ENCODE assay signal across 8 cellular contexts in the genomic region with DNA sequence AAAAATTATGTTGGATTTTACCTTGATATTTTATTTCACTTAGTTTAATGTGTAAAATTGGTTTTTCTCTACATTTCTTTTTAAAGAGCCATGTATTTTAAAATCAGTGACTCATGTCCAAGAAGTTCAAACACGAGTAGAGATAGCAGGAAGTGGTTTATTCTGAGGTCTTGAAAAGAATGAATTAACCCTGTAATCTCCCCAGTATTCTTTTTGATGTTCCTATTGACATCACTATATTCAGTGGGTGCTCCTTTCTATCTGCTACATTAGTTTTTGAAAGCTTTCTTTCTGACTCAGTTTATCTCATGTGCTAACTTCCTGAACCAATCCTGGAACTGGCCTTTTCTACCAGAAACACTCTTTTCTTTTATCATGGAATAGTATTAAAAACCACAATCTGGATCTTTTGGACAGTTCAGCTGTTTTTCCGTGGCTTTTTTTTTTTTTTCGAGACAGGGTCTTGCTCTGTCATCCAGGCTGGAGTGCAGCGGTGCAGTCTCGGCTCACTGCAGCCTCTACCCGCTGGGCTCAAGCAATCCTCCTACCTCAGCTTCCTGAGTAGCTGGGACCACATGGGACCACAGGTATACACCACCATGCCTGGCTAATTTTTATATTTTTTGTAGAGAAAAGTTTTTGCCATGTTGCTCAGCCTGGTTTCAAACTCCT.
DNase-seq lines count a peak whose midpoint lies in the region; ATAC-seq and TF ChIP-seq lines count a peak whose summit lies in the region.
"Had no signal": no experiment of that assay in that cellular context is flagged by ENCODE, and none has a peak within 500 bp of the region (broad histone marks: within the 10 kb centered on the region; RNA-seq: fewer than 3 reads in every experiment).

No MANE protein-coding gene starts in this region.

- no peak for TF ChIP-seq CTCF in GM13977 (IDR thresholded peaks at IDR 0.05; ENCODE audit: extremely low read depth, insufficient read depth, missing control alignments)

- H3K36me3 Mint-ChIP-seq in activated CD8-positive, alpha-beta T cell treated with anti-CD3 and anti-CD28 coated beads, Interleukin-2, amount 10 ng/mL, durations not matched to agents 7 days and 5 days (ENCODE audit: low read depth) = peaks cover 2% of the 10 kb centered on the region
- peaks cover 0 to 3% (median 1%) of the 10 kb centered on the region in 3 donors for H3K36me3 Mint-ChIP-seq in naive thymus-derived CD8-positive, alpha-beta T cell
- H3K36me3 Mint-ChIP-seq in stimulated activated memory B cell treated with anti-CD40 and anti-IgM and Interleukin-4, amounts not matched to agents 10 μg/mL and 1 μg/mL and 100 μg/mL, for 72 hours = no peaks in the 10 kb centered on the region

- peaks cover 21% of the 10 kb centered on the region for H3K4me1 Mint-ChIP-seq in activated CD8-positive, alpha-beta T cell treated with anti-CD3 and anti-CD28 coated beads, Interleukin-2, amount 10 ng/mL, durations not matched to agents 7 days and 5 days (ENCODE audit: low read depth)
- H3K4me1 Mint-ChIP-seq in naive thymus-derived CD8-positive, alpha-beta T cell = peaks cover 7 to 22% (median 22%) of the 10 kb centered on the region in 4 donors
- peaks cover 7% of the 10 kb centered on the region for H3K4me1 Mint-ChIP-seq in stimulated activated memory B cell treated with anti-CD40 and anti-IgM and Interleukin-4, amounts not matched to agents 10 μg/mL and 1 μg/mL and 100 μg/mL, for 72 hours

- H3K27ac Mint-ChIP-seq in activated CD8-positive, alpha-beta T cell treated with anti-CD3 and anti-CD28 coated beads, Interleukin-2, amount 10 ng/mL, durations not matched to agents 7 days and 5 days = peak overlapping the region; percentile 81
- peak overlapping the region in 3 of 10 donors; percentile 68 to 76 (median 75) for H3K27ac Mint-ChIP-seq in naive thymus-derived CD8-positive, alpha-beta T cell
- no peak overlapping the region for H3K27ac Mint-ChIP-seq in stimulated activated memory B cell treated with anti-CD40 and anti-IgM and Interleukin-4, amounts not matched to agents 10 μg/mL and 1 μg/mL and 100 μg/mL, for 72 hours
- H3K27ac Mint-ChIP-seq: dendritic cell treated with granulocyte-macrophage colony-stimulating factor and Interleukin-4, amounts not matched to agents 40 ng/mL and 50 ng/mL, for 4 days had no signal

- H3K27me3 Mint-ChIP-seq in activated CD8-positive, alpha-beta T cell treated with anti-CD3 and anti-CD28 coated beads, Interleukin-2, amount 10 ng/mL, durations not matched to agents 7 days and 5 days (ENCODE audit: low read depth) = no peaks in the 10 kb centered on the region
- H3K27me3 Mint-ChIP-seq in naive thymus-derived CD8-positive, alpha-beta T cell = no peaks in the 10 kb centered on the region
- H3K27me3 Mint-ChIP-seq in stimulated activated memory B cell treated with anti-CD40 and anti-IgM and Interleukin-4, amounts not matched to agents 10 μg/mL and 1 μg/mL and 100 μg/mL, for 72 hours = no peaks in the 10 kb centered on the region
- H3K27me3 Mint-ChIP-seq: dendritic cell treated with granulocyte-macrophage colony-stimulating factor and Interleukin-4, amounts not matched to agents 40 ng/mL and 50 ng/mL, for 4 days had no signal

- peak; percentile 76 for ATAC-seq in HG03139 (IDR thresholded peaks at IDR 0.05; ENCODE audit: unreplicated experiment)
- peak; percentile 88 for ATAC-seq in activated CD8-positive, alpha-beta T cell treated with anti-CD3 and anti-CD28 coated beads, Interleukin-2, amount 10 ng/mL, durations not matched to agents 7 days and 5 days
- peak; percentile 94 to 98 for ATAC-seq in naive thymus-derived CD8-positive, alpha-beta T cell
- ATAC-seq in stimulated activated memory B cell treated with anti-CD40 and anti-IgM and Interleukin-4, amounts not matched to agents 10 μg/mL and 1 μg/mL and 100 μg/mL, for 72 hours = no peak

- peak overlapping the region; percentile 56 for H3K4me3 Mint-ChIP-seq in activated CD8-positive, alpha-beta T cell treated with anti-CD3 and anti-CD28 coated beads, Interleukin-2, amount 10 ng/mL, durations not matched to agents 7 days and 5 days
- H3K4me3 Mint-ChIP-seq in naive thymus-derived CD8-positive, alpha-beta T cell = peak overlapping the region; percentile 51 to 86 (median 74)
- H3K4me3 Mint-ChIP-seq in stimulated activated memory B cell treated with anti-CD40 and anti-IgM and Interleukin-4, amounts not matched to agents 10 μg/mL and 1 μg/mL and 100 μg/mL, for 72 hours = no peak overlapping the region
- H3K4me3 Mint-ChIP-seq: dendritic cell treated with granulocyte-macrophage colony-stimulating factor and Interleukin-4, amounts not matched to agents 40 ng/mL and 50 ng/mL, for 4 days had no signal

- in situ Hi-C loops in GM13977 (cut with MboI; ENCODE audit: low pct_unique_long_range_greater_than_20kb, low sequenced_read_pairs, unreplicated experiment) = no loop called here

- H3K9me3 Mint-ChIP-seq in activated CD8-positive, alpha-beta T cell treated with anti-CD3 and anti-CD28 coated beads, Interleukin-2, amount 10 ng/mL, durations not matched to agents 7 days and 5 days (ENCODE audit: insufficient read depth) = no peaks in the 10 kb centered on the region
- peaks cover 0 to 8% (median 0%) of the 10 kb centered on the region in 9 donors for H3K9me3 Mint-ChIP-seq in naive thymus-derived CD8-positive, alpha-beta T cell
- no peaks in the 10 kb centered on the region for H3K9me3 Mint-ChIP-seq in stimulated activated memory B cell treated with anti-CD40 and anti-IgM and Interleukin-4, amounts not matched to agents 10 μg/mL and 1 μg/mL and 100 μg/mL, for 72 hours
- H3K9me3 Mint-ChIP-seq: dendritic cell treated with granulocyte-macrophage colony-stimulating factor and Interleukin-4, amounts not matched to agents 40 ng/mL and 50 ng/mL, for 4 days had no signal

- POLR2A ChIA-PET in activated CD8-positive, alpha-beta T cell treated with anti-CD3 and anti-CD28 coated beads, Interleukin-2, amount 10 ng/mL, durations not matched to agents 7 days and 5 days (lab: Charles Lee) = no interaction called here
- POLR2A ChIA-PET in naive thymus-derived CD8-positive, alpha-beta T cell (lab: Charles Lee) = no interaction called here

- peak; percentile 31 for DNase-seq in GM13977 (ENCODE audit: low spot score)
- DNase-seq in activated CD8-positive, alpha-beta T cell treated with anti-CD3 and anti-CD28 coated beads, Interleukin-2, amount 10 ng/mL, durations not matched to agents 7 days and 5 days = no peak
- DNase-seq in naive thymus-derived CD8-positive, alpha-beta T cell = peak in 3 of 10 donors; percentile 20 to 62 (median 58)
- DNase-seq in DMS 273 treated with DMSO at 0.1 percent for 48 hours (lab: John Stamatoyannopoulos, UW) = no peak
- no peak for DNase-seq in OCI-M2 (lab: John Stamatoyannopoulos, UW; ENCODE audit: unreplicated experiment)

- CTCF ChIA-PET in activated CD8-positive, alpha-beta T cell treated with anti-CD3 and anti-CD28 coated beads, Interleukin-2, amount 10 ng/mL, durations not matched to agents 7 days and 5 days (lab: Charles Lee) = interaction anchor here (0.7 to 1.0 kb wide), 3 partner anchors 10 to 32 kb away, joined by 3 read pairs; no protein-coding TSS in a partner anchor
